Comparison of ENCODE assay signal across 23 cellular contexts in genomic region chr11:58608331-58608730, GRCh38. TPM values are rescaled to one million over a fixed set of nuclear protein-coding genes. Genes with fewer than 3 reads are reported as not detected.
DNase-seq lines count a peak whose midpoint lies in the region; ATAC-seq, FAIRE-seq and TF ChIP-seq lines count a peak whose summit lies in the region.
"Had no signal": no experiment of that assay in that cellular context is flagged by ENCODE, and none has a peak within 500 bp of the region (broad histone marks: within the 10 kb centered on the region; RNA-seq: fewer than 3 reads in every experiment).

No MANE protein-coding gene starts in this region.

- WGBS in small intestine, 3 donors = 90 to 97% (median 91%) methylated on average over 5 of the region's 5 CpGs

- H3K4me1 ChIP-seq in neural progenitor cell (no peaks in the 10 kb centered on the region), small intestine (ENCODE audit: control insufficient read depth in 2 of 2, insufficient read depth in 1 of 2, low read depth in 1 of 2, low read length in 1 of 2) (peaks cover 0 to 4% of the 10 kb centered on the region in 2 donors)
- H3K4me1 ChIP-seq: BLaER1 had no signal

- no peak for ATAC-seq in CD4-positive, alpha-beta T cell (ENCODE audit: poor library complexity)
- no peak for ATAC-seq in stimulated activated naive B cell treated with anti-CD40 and anti-IgM and Interleukin-4, amounts not matched to agents 10 μg/mL and 1 μg/mL and 100 μg/mL, for 72 hours (replicated peaks)
- no peak for ATAC-seq in HG03159 (IDR thresholded peaks at IDR 0.05; ENCODE audit: unreplicated experiment)
- ATAC-seq: A549, GM12878, GM23338, HCT116 had no signal

- no peaks in the 10 kb centered on the region for H3F3A ChIP-seq in neural progenitor cell (ENCODE audit: low read depth)

- CTCF ChIA-PET in CD4-positive, alpha-beta T cell (lab: Charles Lee) = interaction anchor here (4.0 kb wide), 1 partner anchor 41 kb away, joined by 17 read pairs; no protein-coding TSS in a partner anchor

- H3K36me3 ChIP-seq in neural progenitor cell (peaks cover 36% of the 10 kb centered on the region), small intestine (ENCODE audit: control insufficient read depth in 2 of 2, insufficient read depth in 2 of 2, low read length in 2 of 2) (peaks cover 7 to 10% of the 10 kb centered on the region in 2 donors)

- intact Hi-C loops in CD4-positive, alpha-beta T cell (cut with DNase I, micrococcal nuclease) = loop anchor here in 1 of 2 experiments (5.0 kb wide), 1 partner anchor 36 kb away; no protein-coding TSS in a partner anchor

- H3K27me3 Mint-ChIP-seq in activated T-cell treated with anti-CD3 and anti-CD28 coated beads, Interleukin-2, amount 50 U/mL, for 24 hours = no peaks in the 10 kb centered on the region
- H3K27me3 Mint-ChIP-seq in CD4-positive, alpha-beta T cell = no peaks in the 10 kb centered on the region
- no peaks in the 10 kb centered on the region for H3K27me3 Mint-ChIP-seq in neural progenitor cell (ENCODE audit: insufficient read depth, low read depth)
- H3K27me3 Mint-ChIP-seq in stimulated activated naive B cell treated with anti-CD40 and anti-IgM and Interleukin-4, amounts not matched to agents 10 μg/mL and 1 μg/mL and 100 μg/mL, for 72 hours = no peaks in the 10 kb centered on the region
- H3K27me3 Mint-ChIP-seq: CD4-positive, CD25-positive, alpha-beta regulatory T cell; CD8-positive, alpha-beta memory T cell had no signal

- H3K4me1 Mint-ChIP-seq in activated T-cell treated with anti-CD3 and anti-CD28 coated beads, Interleukin-2, amount 50 U/mL, for 24 hours (ENCODE audit: low read depth) = peaks cover 72% of the 10 kb centered on the region
- H3K4me1 Mint-ChIP-seq in CD4-positive, alpha-beta T cell (ENCODE audit: low read depth) = peaks cover 58% of the 10 kb centered on the region
- H3K4me1 Mint-ChIP-seq in neural progenitor cell = no peaks in the 10 kb centered on the region
- H3K4me1 Mint-ChIP-seq in stimulated activated naive B cell treated with anti-CD40 and anti-IgM and Interleukin-4, amounts not matched to agents 10 μg/mL and 1 μg/mL and 100 μg/mL, for 72 hours = peaks cover 36 to 68% of the 10 kb centered on the region in 2 donors

- peaks cover 36% of the 10 kb centered on the region for H4K20me1 ChIP-seq in neural progenitor cell (ENCODE audit: low read depth)

- H3K9me3 ChIP-seq in CD4-positive, alpha-beta T cell (ENCODE audit: control insufficient read depth, low read length) = no peaks in the 10 kb centered on the region
- H3K9me3 ChIP-seq in neural progenitor cell (ENCODE audit: low read depth) = no peaks in the 10 kb centered on the region
- H3K9me3 ChIP-seq in small intestine (ENCODE audit: control insufficient read depth, low read depth) = no peaks in the 10 kb centered on the region
- H3K9me3 ChIP-seq: A549, BLaER1 had no signal

- POLR2A ChIA-PET in CD4-positive, alpha-beta T cell (lab: Charles Lee) = no interaction called here

- H3K4me3 ChIP-seq in neural progenitor cell = no peak overlapping the region
- no peak overlapping the region for H3K4me3 ChIP-seq in small intestine (ENCODE audit: low read depth in 1 of 2, low read length in 2 of 2)
- H3K4me3 ChIP-seq: A549, BLaER1, GM12878, GM23338 had no signal

- DNase-seq in activated T-cell treated with anti-CD3 and anti-CD28 coated beads, Interleukin-2, amount 50 U/mL, for 24 hours = no peak
- no peak for DNase-seq in activated T-cell treated with anti-CD3 and anti-CD28 coated beads, Interleukin-2, amount 50 U/mL, for 48 hours
- DNase-seq in CD4-positive, alpha-beta T cell = no peak
- DNase-seq in neural progenitor cell (ENCODE audit: low spot score) (no peak), small intestine (no peak)
- no peak for DNase-seq in stimulated activated naive B cell treated with anti-CD40 and anti-IgM and Interleukin-4, amounts not matched to agents 10 μg/mL and 1 μg/mL and 100 μg/mL, for 72 hours
- DNase-seq: 8988T; ACHN; CD4-positive, CD25-positive, alpha-beta regulatory T cell; CD8-positive, alpha-beta memory T cell; DMS 273 treated with DMSO at 0.1 percent for 48 hours; DMS79; EL; GDM1; H9 had no signal

- no peaks in the 10 kb centered on the region for H3K27me3 ChIP-seq in CD4-positive, alpha-beta T cell (ENCODE audit: control insufficient read depth, insufficient read depth, low read length)
- H3K27me3 ChIP-seq in neural progenitor cell (no peaks in the 10 kb centered on the region), small intestine (ENCODE audit: control insufficient read depth in 2 of 2, insufficient read depth in 2 of 2, low read length in 2 of 2) (no peaks in the 10 kb centered on the region)
- H3K27me3 ChIP-seq: BLaER1 had no signal

- no peaks in the 10 kb centered on the region for H3K9me3 Mint-ChIP-seq in activated T-cell treated with anti-CD3 and anti-CD28 coated beads, Interleukin-2, amount 50 U/mL, for 24 hours
- no peaks in the 10 kb centered on the region for H3K9me3 Mint-ChIP-seq in CD4-positive, alpha-beta T cell
- H3K9me3 Mint-ChIP-seq in neural progenitor cell = peaks cover 2% of the 10 kb centered on the region
- peaks cover 0 to 5% of the 10 kb centered on the region in 2 donors for H3K9me3 Mint-ChIP-seq in stimulated activated naive B cell treated with anti-CD40 and anti-IgM and Interleukin-4, amounts not matched to agents 10 μg/mL and 1 μg/mL and 100 μg/mL, for 72 hours
- H3K9me3 Mint-ChIP-seq: CD8-positive, alpha-beta memory T cell; GM23338; H9 had no signal

- H3K79me2 ChIP-seq in neural progenitor cell (ENCODE audit: low read depth) = peaks cover 73% of the 10 kb centered on the region

- H3K4me3 Mint-ChIP-seq in activated T-cell treated with anti-CD3 and anti-CD28 coated beads, Interleukin-2, amount 50 U/mL, for 24 hours = no peak overlapping the region
- no peak overlapping the region for H3K4me3 Mint-ChIP-seq in CD4-positive, alpha-beta T cell
- H3K4me3 Mint-ChIP-seq in neural progenitor cell = no peak overlapping the region
- no peak overlapping the region for H3K4me3 Mint-ChIP-seq in stimulated activated naive B cell treated with anti-CD40 and anti-IgM and Interleukin-4, amounts not matched to agents 10 μg/mL and 1 μg/mL and 100 μg/mL, for 72 hours
- H3K4me3 Mint-ChIP-seq: CD4-positive, CD25-positive, alpha-beta regulatory T cell; CD8-positive, alpha-beta memory T cell; GM23338; H9 had no signal

- H3K27ac ChIP-seq in CD4-positive, alpha-beta T cell (ENCODE audit: low read depth, low read length) = no peak overlapping the region
- H3K27ac ChIP-seq in neural progenitor cell (no peak overlapping the region), small intestine (ENCODE audit: low read depth in 1 of 2, low read length in 1 of 2) (no peak overlapping the region)
- H3K27ac ChIP-seq: A549, BLaER1, C4-2B had no signal

- peak overlapping the region; percentile 40 for H3K27ac Mint-ChIP-seq in activated T-cell treated with anti-CD3 and anti-CD28 coated beads, Interleukin-2, amount 50 U/mL, for 24 hours
- peak overlapping the region; percentile 42 for H3K27ac Mint-ChIP-seq in CD4-positive, alpha-beta T cell
- peak overlapping the region; percentile 20 for H3K27ac Mint-ChIP-seq in neural progenitor cell
- peak overlapping the region; percentile 42 for H3K27ac Mint-ChIP-seq in stimulated activated naive B cell treated with anti-CD40 and anti-IgM and Interleukin-4, amounts not matched to agents 10 μg/mL and 1 μg/mL and 100 μg/mL, for 72 hours
- H3K27ac Mint-ChIP-seq: GM23338, H9 had no signal

- FAIRE-seq in small intestine (lab: Jason Lieb, UNC) = no peak
- FAIRE-seq: A549, D721Med, GM12878 had no signal

- no peak overlapping the region for H2AFZ ChIP-seq in neural progenitor cell (replicated peaks)
- H2AFZ ChIP-seq: GM23338 had no signal

- H3K36me3 Mint-ChIP-seq in activated T-cell treated with anti-CD3 and anti-CD28 coated beads, Interleukin-2, amount 50 U/mL, for 24 hours (ENCODE audit: low read depth) = peaks cover 84% of the 10 kb centered on the region
- H3K36me3 Mint-ChIP-seq in CD4-positive, alpha-beta T cell (ENCODE audit: low read depth) = peaks cover 65% of the 10 kb centered on the region
- peaks cover 30% of the 10 kb centered on the region for H3K36me3 Mint-ChIP-seq in neural progenitor cell
- peaks cover 63 to 68% of the 10 kb centered on the region in 2 donors for H3K36me3 Mint-ChIP-seq in stimulated activated naive B cell treated with anti-CD40 and anti-IgM and Interleukin-4, amounts not matched to agents 10 μg/mL and 1 μg/mL and 100 μg/mL, for 72 hours

- no peak for TF ChIP-seq CTCF in CD4-positive, alpha-beta T cell (IDR thresholded peaks at IDR 0.05)
- no peak for TF ChIP-seq CTCF in neural progenitor cell (IDR thresholded peaks at IDR 0.05)

- H3K9ac ChIP-seq in neural progenitor cell = no peak overlapping the region
- H3K9ac ChIP-seq: BLaER1 had no signal

- H3K4me2 ChIP-seq in neural progenitor cell = no peak overlapping the region
- H3K4me2 ChIP-seq: A549, BLaER1, GM23338 had no signal

RNA-seq across cellular contexts. Expression of gene CNTF, which starts 14.1 kb away (rescaled TPM):
- 1 to 10 TPM; 3.1 to 3.9 TPM for total RNA-seq in CD4-positive, alpha-beta T cell
- total RNA-seq in neural progenitor cell (ENCODE audit: low replicate concordance) = 1.6 and 4.2 TPM in 2 replicates
- under 1 TPM in 1 of 3 donors, not detected in 2; 0.63 TPM for polyA plus RNA-seq in small intestine
- polyA plus RNA-seq: CD4-positive, CD25-positive, alpha-beta regulatory T cell; CD8-positive, alpha-beta memory T cell had no signal

RNA-seq across cellular contexts. Expression of gene ZFP91, which starts 29.5 kb away (rescaled TPM):
- 10 to 100 TPM; 46.5 to 46.7 TPM for total RNA-seq in CD4-positive, alpha-beta T cell
- total RNA-seq in neural progenitor cell (ENCODE audit: low replicate concordance) = 37.7 and 52.0 TPM in 2 replicates
- polyA plus RNA-seq in small intestine = 10 to 100 TPM; 24.8 to 31.0 (median 24.9) TPM

RNA-seq across cellular contexts. Expression of gene LPXN, which starts 32.7 kb away (rescaled TPM):
- total RNA-seq in CD4-positive, alpha-beta T cell = 10 to 100 TPM; 35.5 to 36.3 TPM
- total RNA-seq in neural progenitor cell (ENCODE audit: low replicate concordance) = 3.1 and 5.0 TPM in 2 replicates
- 10 to 100 TPM in 1 of 3 donors, 1 to 10 TPM in 2; 5.3 to 10.3 (median 6.9) TPM for polyA plus RNA-seq in small intestine
